In the genomic region with DNA sequence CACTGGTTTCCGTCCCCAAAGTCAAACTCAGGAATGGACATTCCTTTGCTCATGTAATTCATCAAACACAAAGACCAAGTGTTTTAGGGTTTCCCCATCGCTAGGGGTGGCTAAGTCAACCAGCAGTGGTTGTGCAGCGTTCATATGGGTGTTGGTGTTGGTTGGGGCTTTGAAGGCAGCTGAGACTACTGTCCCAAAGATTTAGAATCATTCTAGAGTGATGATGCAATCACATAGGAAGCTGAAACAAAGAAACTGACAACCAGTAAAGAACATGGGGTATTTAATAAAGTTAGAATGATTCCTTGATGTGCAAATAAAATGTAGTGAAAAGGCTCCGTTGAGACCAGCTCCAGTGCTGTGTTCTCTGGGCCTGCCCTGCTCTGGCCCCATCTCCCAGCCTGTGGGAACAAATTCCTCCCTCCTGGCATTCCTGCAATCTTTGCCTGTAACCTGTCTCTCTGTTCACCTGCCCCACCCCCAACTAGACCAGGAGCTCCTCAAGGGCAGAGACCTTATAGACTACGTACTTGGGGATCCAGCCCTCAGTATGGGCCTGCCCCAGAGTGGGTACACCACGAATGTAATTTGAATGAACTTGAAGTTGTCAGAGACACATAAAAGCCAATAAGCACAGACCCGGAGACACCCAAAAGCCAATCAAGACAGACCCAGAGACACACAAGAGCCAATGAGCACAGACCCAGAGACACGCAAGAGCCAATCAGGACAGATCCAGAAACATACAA, we compare ENCODE assay signal across 1 cellular context.
A peak's percentile ranks its signal among the peaks of the same experiment; 100 is the strongest.
TF ChIP-seq lines count a peak whose summit lies in the region.

No MANE protein-coding gene starts in this region.

TF ChIP-seq in H1, 55 proteins besides CTCF, POLR2A, EP300 and RAD21 (continued from another document):
- TF ChIP-seq CTBP2 (IDR thresholded peaks at IDR 0.05; ENCODE audit: borderline replicate concordance, insufficient read depth, insufficient read length, low read length), result no peak
- 0 out of 2 replicates have a peak, but pooled peaks have one; percentile 31 for TF ChIP-seq SP1 (IDR thresholded peaks at IDR 0.05; ENCODE audit: low read depth, low read length)
- TF ChIP-seq ATF2 (IDR thresholded peaks at IDR 0.05; ENCODE audit: low read length), result no peak
